11 cellular contexts compared by ENCODE assay signal in the genomic region with DNA sequence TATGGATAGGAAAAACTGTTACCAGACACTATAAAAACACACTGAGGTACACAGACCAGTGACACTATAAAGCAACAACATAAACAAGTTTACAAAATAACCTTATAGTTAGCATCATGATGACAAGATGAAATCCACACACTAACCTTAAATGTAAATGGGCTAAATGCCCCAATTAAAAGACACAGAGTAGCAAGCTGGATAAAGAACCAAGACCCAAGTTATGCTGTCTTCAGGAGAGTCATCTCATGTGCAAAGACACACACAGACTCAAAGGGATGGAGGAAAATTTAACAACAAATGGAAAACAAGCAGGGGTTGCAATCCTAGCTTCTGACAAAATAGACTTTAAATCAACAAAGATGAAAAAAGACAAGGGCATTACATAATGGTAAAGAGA.
"Had no signal": no experiment of that assay in that cellular context is flagged by ENCODE, and none has a peak within 500 bp of the region (broad histone marks: within the 10 kb centered on the region; RNA-seq: fewer than 3 reads in every experiment).

No MANE protein-coding gene starts in this region.

- H2AFZ ChIP-seq: GM23248, GM23338 had no signal

- H3K4me3 Mint-ChIP-seq: GM23338, H9, HFFc6 had no signal

- H3K9ac ChIP-seq: GM23248 had no signal

- H3K9me3 ChIP-seq: HAP-1 had no signal

- H3K27ac Mint-ChIP-seq: GM23338, H9, HFFc6 had no signal

- DNase-seq: GM23248, GOT3, H7, H9, HCEC 1CT, HFFc6 had no signal

- H3K4me3 ChIP-seq: GM23248, GM23338, HAP-1 had no signal

- H3K4me1 ChIP-seq: HAP-1 had no signal

- H3K27ac ChIP-seq: GM23248 had no signal

- FAIRE-seq: H1, H54 had no signal

- H3K4me2 ChIP-seq: GM23338 had no signal

- ATAC-seq: GM23338, HCT116 had no signal

- H3K4me1 Mint-ChIP-seq: GM23338, H9 had no signal

- H3K36me3 ChIP-seq: HAP-1 had no signal
